In genomic region chr2:25362049-25362563, GRCh38 we compare ENCODE assay signal across 1 cellular context.
TF ChIP-seq lines count a peak whose summit lies in the region.

No MANE protein-coding gene starts in this region.

TF ChIP-seq in K562, 482 proteins besides CTCF, POLR2A, EP300 and RAD21 (continued from another document):
- TF ChIP-seq HNRNPL (IDR thresholded peaks at IDR 0.05; ENCODE audit: low read depth, low read length) (no peak), TCF7 (IDR thresholded peaks at IDR 0.05; ENCODE audit: borderline replicate concordance) (no peak), PURB (CRISPR knock-in tag; IDR thresholded peaks at IDR 0.05; ENCODE audit: low read depth) (no peak), POLR2G (IDR thresholded peaks at IDR 0.05; ENCODE audit: low read depth, low read length) (peak; percentile 64), SMC3 (conservative IDR thresholded peaks at IDR 0.05; ENCODE audit: insufficient read depth, low read depth, low read length) (0 out of 2 replicates have a peak, but pooled peaks have one; percentile 32), ZNF316 (IDR thresholded peaks at IDR 0.05) (peak; percentile 98), C11orf30 (IDR thresholded peaks at IDR 0.05; ENCODE audit: low read depth) (peak; percentile 97), RCOR1 (IDR thresholded peaks at IDR 0.05; ENCODE audit: borderline replicate concordance in 1 of 2, low read depth in 2 of 2, low read length in 2 of 2) (peak in 1 of 2 experiments; percentile 47; a peak in 1 of 4 replicates), MAFF (IDR thresholded peaks at IDR 0.05; ENCODE audit: low read length) (peak; percentile 73), POLR2AphosphoS5 (IDR thresholded peaks at IDR 0.05; ENCODE audit: control insufficient read depth, insufficient read depth, low read depth, low read length) (no peak), RBM39 (optimal IDR thresholded peaks at IDR 0.05; ENCODE audit: low read depth, low read length) (no peak), L3MBTL2 (IDR thresholded peaks at IDR 0.05) (peak; percentile 61; the same call in 1 of the 2 replicates), NFIX (CRISPR knock-in tag; IDR thresholded peaks at IDR 0.05; ENCODE audit: low read depth) (no peak), TAF1 (IDR thresholded peaks at IDR 0.05; ENCODE audit: control insufficient read depth, extremely low read depth, insufficient read depth, low read length, severe bottlenecking) (peak; percentile 26), HNRNPUL1 (IDR thresholded peaks at IDR 0.05; ENCODE audit: low read length) (no peak), MTA3 (IDR thresholded peaks at IDR 0.05; ENCODE audit: borderline replicate concordance) (0 out of 2 replicates have a peak, but pooled peaks have one; percentile 37), PBX2 (CRISPR knock-in tag; IDR thresholded peaks at IDR 0.05; ENCODE audit: low read depth) (no peak), PBX2 (tag; conservative IDR thresholded peaks at IDR 0.05; ENCODE audit: low read depth) (0 out of 2 replicates have a peak, but pooled peaks have one; percentile 16), CBFB (CRISPR knock-in tag; IDR thresholded peaks at IDR 0.05) (no peak), POLR2B (IDR thresholded peaks at IDR 0.05; ENCODE audit: low read depth, partially characterized antibody) (peak; percentile 64), LCOR (CRISPR knock-in tag; IDR thresholded peaks at IDR 0.05) (peak; percentile 61; the same call in 1 of the 2 replicates), CREB1 (IDR thresholded peaks at IDR 0.05) (no peak), CREB1 (CRISPR knock-in tag; IDR thresholded peaks at IDR 0.05) (peak; percentile 60; the same call in 1 of the 2 replicates), ZNF507 (tag; conservative IDR thresholded peaks at IDR 0.05) (no peak), TARDBP (IDR thresholded peaks at IDR 0.05) (peak; percentile 43; the same call in 1 of the 2 replicates), SUPT5H (IDR thresholded peaks at IDR 0.05) (peak; percentile 58; the same call in 1 of the 2 replicates), ARID1B (IDR thresholded peaks at IDR 0.05) (no peak), RBM25 (IDR thresholded peaks at IDR 0.05; ENCODE audit: low read depth, low read length, severe bottlenecking) (no peak), GABPA (tag; conservative IDR thresholded peaks at IDR 0.05; ENCODE audit: low read depth) (peak; percentile 29; the same call in 1 of the 2 replicates), KDM2B (CRISPR knock-in tag; IDR thresholded peaks at IDR 0.05) (no peak), NR2F6 (CRISPR knock-in tag; IDR thresholded peaks at IDR 0.05) (no peak), CTBP1 (IDR thresholded peaks at IDR 0.05; ENCODE audit: borderline replicate concordance) (peak; percentile 41; the same call in 1 of the 2 replicates), FOS (IDR thresholded peaks at IDR 0.05; ENCODE audit: extremely low read depth, insufficient read length) (peak; percentile 10), YY1 (IDR thresholded peaks at IDR 0.05; ENCODE audit: borderline replicate concordance in 1 of 3, control insufficient read depth in 1 of 3, extremely low read depth in 1 of 3, insufficient read depth in 3 of 3, insufficient read length in 1 of 3, insufficient replicate concordance in 2 of 3, low read depth in 1 of 3, low read length in 2 of 3) (peak in 1 of 3 experiments; percentile 48), NONO (IDR thresholded peaks at IDR 0.05; ENCODE audit: low read depth in 2 of 2, low read length in 1 of 2) (no peak), CXXC5 (CRISPR knock-in tag; IDR thresholded peaks at IDR 0.05) (peak; percentile 51), MAZ (CRISPR knock-in tag; conservative IDR thresholded peaks at IDR 0.05 in 1 of 2, IDR thresholded peaks at IDR 0.05 in 1 of 2) (peak in 1 of 2 experiments; percentile 54; a peak in 2 of 4 replicates), CREM (IDR thresholded peaks at IDR 0.05; ENCODE audit: low read depth) (peak; percentile 64)
- TF ChIP-seq, protein P1, sequence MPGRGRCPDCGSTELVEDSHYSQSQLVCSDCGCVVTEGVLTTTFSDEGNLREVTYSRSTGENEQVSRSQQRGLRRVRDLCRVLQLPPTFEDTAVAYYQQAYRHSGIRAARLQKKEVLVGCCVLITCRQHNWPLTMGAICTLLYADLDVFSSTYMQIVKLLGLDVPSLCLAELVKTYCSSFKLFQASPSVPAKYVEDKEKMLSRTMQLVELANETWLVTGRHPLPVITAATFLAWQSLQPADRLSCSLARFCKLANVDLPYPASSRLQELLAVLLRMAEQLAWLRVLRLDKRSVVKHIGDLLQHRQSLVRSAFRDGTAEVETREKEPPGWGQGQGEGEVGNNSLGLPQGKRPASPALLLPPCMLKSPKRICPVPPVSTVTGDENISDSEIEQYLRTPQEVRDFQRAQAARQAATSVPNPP (IDR thresholded peaks at IDR 0.05; ENCODE audit: borderline replicate concordance, insufficient read depth, insufficient read length): no peak
- TF ChIP-seq, protein P2, sequence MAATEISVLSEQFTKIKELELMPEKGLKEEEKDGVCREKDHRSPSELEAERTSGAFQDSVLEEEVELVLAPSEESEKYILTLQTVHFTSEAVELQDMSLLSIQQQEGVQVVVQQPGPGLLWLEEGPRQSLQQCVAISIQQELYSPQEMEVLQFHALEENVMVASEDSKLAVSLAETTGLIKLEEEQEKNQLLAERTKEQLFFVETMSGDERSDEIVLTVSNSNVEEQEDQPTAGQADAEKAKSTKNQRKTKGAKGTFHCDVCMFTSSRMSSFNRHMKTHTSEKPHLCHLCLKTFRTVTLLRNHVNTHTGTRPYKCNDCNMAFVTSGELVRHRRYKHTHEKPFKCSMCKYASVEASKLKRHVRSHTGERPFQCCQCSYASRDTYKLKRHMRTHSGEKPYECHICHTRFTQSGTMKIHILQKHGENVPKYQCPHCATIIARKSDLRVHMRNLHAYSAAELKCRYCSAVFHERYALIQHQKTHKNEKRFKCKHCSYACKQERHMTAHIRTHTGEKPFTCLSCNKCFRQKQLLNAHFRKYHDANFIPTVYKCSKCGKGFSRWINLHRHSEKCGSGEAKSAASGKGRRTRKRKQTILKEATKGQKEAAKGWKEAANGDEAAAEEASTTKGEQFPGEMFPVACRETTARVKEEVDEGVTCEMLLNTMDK (IDR thresholded peaks at IDR 0.05; ENCODE audit: borderline replicate concordance, insufficient read depth, low read depth, low read length, poor library complexity, severe bottlenecking): peak; percentile 68
- TF ChIP-seq, protein P3, sequence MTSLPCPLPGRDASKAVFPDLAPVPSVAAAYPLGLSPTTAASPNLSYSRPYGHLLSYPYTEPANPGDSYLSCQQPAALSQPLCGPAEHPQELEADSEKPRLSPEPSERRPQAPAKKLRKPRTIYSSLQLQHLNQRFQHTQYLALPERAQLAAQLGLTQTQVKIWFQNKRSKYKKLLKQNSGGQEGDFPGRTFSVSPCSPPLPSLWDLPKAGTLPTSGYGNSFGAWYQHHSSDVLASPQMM (CRISPR knock-in tag; IDR thresholded peaks at IDR 0.05): no peak
- TF ChIP-seq, protein P4, sequence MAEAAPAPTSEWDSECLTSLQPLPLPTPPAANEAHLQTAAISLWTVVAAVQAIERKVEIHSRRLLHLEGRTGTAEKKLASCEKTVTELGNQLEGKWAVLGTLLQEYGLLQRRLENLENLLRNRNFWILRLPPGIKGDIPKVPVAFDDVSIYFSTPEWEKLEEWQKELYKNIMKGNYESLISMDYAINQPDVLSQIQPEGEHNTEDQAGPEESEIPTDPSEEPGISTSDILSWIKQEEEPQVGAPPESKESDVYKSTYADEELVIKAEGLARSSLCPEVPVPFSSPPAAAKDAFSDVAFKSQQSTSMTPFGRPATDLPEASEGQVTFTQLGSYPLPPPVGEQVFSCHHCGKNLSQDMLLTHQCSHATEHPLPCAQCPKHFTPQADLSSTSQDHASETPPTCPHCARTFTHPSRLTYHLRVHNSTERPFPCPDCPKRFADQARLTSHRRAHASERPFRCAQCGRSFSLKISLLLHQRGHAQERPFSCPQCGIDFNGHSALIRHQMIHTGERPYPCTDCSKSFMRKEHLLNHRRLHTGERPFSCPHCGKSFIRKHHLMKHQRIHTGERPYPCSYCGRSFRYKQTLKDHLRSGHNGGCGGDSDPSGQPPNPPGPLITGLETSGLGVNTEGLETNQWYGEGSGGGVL (CRISPR knock-in tag; IDR thresholded peaks at IDR 0.05): no peak
TF ChIP-seq in K562: peak in this region for 53.
